Comparison of ENCODE assay signal across 8 cellular contexts in genomic region chr1:53196485-53197271, GRCh38. TPM values are rescaled to one million over a fixed set of nuclear protein-coding genes. Genes with fewer than 3 reads are reported as not detected.
DNase-seq lines count a peak whose midpoint lies in the region; ATAC-seq, FAIRE-seq and TF ChIP-seq lines count a peak whose summit lies in the region.

TSS of gene CPT2 (plus strand) at chr1:53196824. CDS start at chr1:53196944, 120 bp downstream.

- peaks cover 13% of the 10 kb centered on the region for H3K4me1 ChIP-seq in IMR-90 (ENCODE audit: control insufficient read depth, insufficient read depth, low read length)
- H3K4me1 ChIP-seq in OCI-LY7 (ENCODE audit: insufficient read depth, low read length, poor library complexity, severe bottlenecking): peaks cover 20% of the 10 kb centered on the region

- H3K27ac Mint-ChIP-seq in endothelial cell (ENCODE audit: unreplicated experiment) (peak within 1 kb of the TSS; percentile 87), mesothelial cell of epicardium (peak within 1 kb of the TSS; percentile 94)

- DNase-seq in D721Med (ENCODE audit: insufficient read length, low spot score) (peak; percentile 92), IMR-90 (peak; percentile 90), OCI-LY7 (ENCODE audit: low spot score) (peak; percentile 95), endothelial cell (ENCODE audit: low spot score) (peak; percentile 83), mesothelial cell of epicardium (ENCODE audit: low spot score in 2 of 2, unreplicated experiment in 2 of 2) (peak; percentile 86)
- peak; percentile 94 for DNase-seq in activated CD8-positive, alpha-beta memory T cell treated with anti-CD3 and anti-CD28 coated beads, Interleukin-2, amount 50 U/mL, for 48 hours
- DNase-seq in stimulated activated CD8-positive, alpha-beta memory T cell treated with anti-CD3 and anti-CD28 coated beads, Interleukin-15, amount 100 ng/mL, for 4 hours (ENCODE audit: low read depth in 2 of 2): peak; percentile 76 to 80

- H3K4ac ChIP-seq in IMR-90 (ENCODE audit: low read depth, low read length): peak within 1 kb of the TSS; percentile 85

- peaks cover 6% of the 10 kb centered on the region for H3K36me3 Mint-ChIP-seq in endothelial cell (ENCODE audit: low read depth, unreplicated experiment)
- H3K36me3 Mint-ChIP-seq in mesothelial cell of epicardium: peaks cover 4% of the 10 kb centered on the region

- H4K91ac ChIP-seq in IMR-90 (ENCODE audit: insufficient read depth, low read depth, low read length): peak within 1 kb of the TSS; percentile 67

- peak within 1 kb of the TSS; percentile 92 for H3K4me3 Mint-ChIP-seq in endothelial cell (ENCODE audit: unreplicated experiment)
- H3K4me3 Mint-ChIP-seq in mesothelial cell of epicardium: peak within 1 kb of the TSS; percentile 83

- intact Hi-C loops in IMR-90 (cut with micrococcal nuclease) (loop anchor here (5.0 kb wide), 2 partner anchors 134 to 369 kb away; partner anchors contain the start of gene PODN), OCI-LY7 (cut with micrococcal nuclease; ENCODE audit: unreplicated experiment) (loop anchor here (5.0 kb wide), 1 partner anchor 499 kb away; the partner anchor contains the start of gene COA7)

- H4K8ac ChIP-seq in IMR-90 (ENCODE audit: low read depth in 2 of 2, low read length in 2 of 2): peak within 1 kb of the TSS; percentile 84 to 86

- peak within 1 kb of the TSS; percentile 59 for H4K5ac ChIP-seq in IMR-90 (ENCODE audit: low read depth, low read length)

- H3K27me3 Mint-ChIP-seq in endothelial cell (ENCODE audit: unreplicated experiment) (peaks cover 12% of the 10 kb centered on the region), mesothelial cell of epicardium (ENCODE audit: low read depth) (no peaks in the 10 kb centered on the region)

- peaks cover 25 to 33% of the 10 kb centered on the region in 2 experiments for H3K79me1 ChIP-seq in IMR-90 (ENCODE audit: low read depth in 1 of 2, low read length in 2 of 2)

- H2BK20ac ChIP-seq in IMR-90 (ENCODE audit: low read depth, low read length): peak within 1 kb of the TSS; percentile 18; the same call in 1 of the 2 replicates

- H2AFZ ChIP-seq in IMR-90 (replicated peaks; ENCODE audit: low read length, poor library complexity) (peak within 1 kb of the TSS; percentile 83), OCI-LY7 (ENCODE audit: low read length) (peak within 1 kb of the TSS; percentile 86; the same call in 1 of the 2 replicates)

- peak within 1 kb of the TSS; percentile 68 for H3K4me3 ChIP-seq in IMR-90 (ENCODE audit: insufficient read depth, low read depth, low read length)
- H3K4me3 ChIP-seq in OCI-LY7 (ENCODE audit: low read depth, low read length, poor library complexity, severe bottlenecking): peak within 1 kb of the TSS; percentile 78

- peak; percentile 98 for ATAC-seq in GM21526 (IDR thresholded peaks at IDR 0.05; ENCODE audit: low FRiP score, unreplicated experiment)
- peak; percentile 98 for ATAC-seq in IMR-90 (ENCODE audit: low read depth)

- peak within 1 kb of the TSS; percentile 33; the same call in 1 of the 3 replicates for H2BK15ac ChIP-seq in IMR-90 (ENCODE audit: low read depth, low read length)

- H3K9ac ChIP-seq in IMR-90 (ENCODE audit: low read depth, low read length): peak within 1 kb of the TSS; percentile 90

- H3K9me3 ChIP-seq in IMR-90 (ENCODE audit: control insufficient read depth, insufficient read depth, low read length) (no peaks in the 10 kb centered on the region), OCI-LY7 (ENCODE audit: low read length) (no peaks in the 10 kb centered on the region)

- BruUV-seq in IMR-90 (replicated peaks; lab: Mats Ljungman, UMichigan): TSS peak; percentile 75
- no TSS peak for BruUV-seq in OCI-LY7 (replicated peaks; lab: Mats Ljungman, UMichigan)

- H3K4me2 ChIP-seq in IMR-90 (ENCODE audit: low read depth, low read length): peak within 1 kb of the TSS; percentile 90
- H3K4me2 ChIP-seq in OCI-LY7 (ENCODE audit: low read length): peak within 1 kb of the TSS; percentile 94

- peaks cover 16% of the 10 kb centered on the region; the same call in 1 of the 2 replicates for H3K79me2 ChIP-seq in OCI-LY7 (ENCODE audit: insufficient read depth, low read depth, low read length)

- in situ Hi-C loops in IMR-90 (cut with MboI; ENCODE audit: low sequenced_read_pairs): no loop called here

- H3K18ac ChIP-seq in IMR-90 (ENCODE audit: low read depth, low read length): peak within 1 kb of the TSS; percentile 39; the same call in 1 of the 2 replicates

- peak within 1 kb of the TSS; percentile 77 for H2AK5ac ChIP-seq in IMR-90 (ENCODE audit: low read depth, low read length)

- FAIRE-seq in D721Med (lab: Jason Lieb, UNC): no peak

- no peaks in the 10 kb centered on the region for H4K20me1 ChIP-seq in IMR-90 (ENCODE audit: insufficient read depth, low read length)
- no peaks in the 10 kb centered on the region for H4K20me1 ChIP-seq in OCI-LY7 (ENCODE audit: insufficient read depth, low read length)

- CTCF ChIA-PET in IMR-90 (lab: Yijun Ruan, JAX) (no interaction called here), OCI-LY7 (lab: Charles Lee; ENCODE audit: unreplicated experiment) (no interaction called here)

- H2BK5ac ChIP-seq in IMR-90 (ENCODE audit: low read depth, low read length, poor library complexity, severe bottlenecking): peak within 1 kb of the TSS; percentile 67

- TF ChIP-seq CTCF in D721Med (IDR thresholded peaks at IDR 0.05; ENCODE audit: insufficient read depth, missing control alignments) (no peak), IMR-90 (conservative IDR thresholded peaks at IDR 0.05; ENCODE audit: low read depth, low read length) (peak; percentile 18; the same call in 1 of the 2 replicates), OCI-LY7 (conservative IDR thresholded peaks at IDR 0.05; ENCODE audit: low read length) (no peak), endothelial cell (IDR thresholded peaks at IDR 0.05; ENCODE audit: unreplicated experiment) (no peak), mesothelial cell of epicardium (IDR thresholded peaks at IDR 0.05; ENCODE audit: unreplicated experiment) (no peak)

- H3K27ac ChIP-seq in IMR-90 (ENCODE audit: insufficient read depth, low read length) (peak within 1 kb of the TSS; percentile 83), OCI-LY7 (ENCODE audit: low read depth, low read length, poor library complexity, severe bottlenecking) (peak within 1 kb of the TSS; percentile 56)

- POLR2A ChIA-PET in IMR-90 (lab: Charles Lee; ENCODE audit: unreplicated experiment) (interaction anchor here (0.6 to 1.0 kb wide), 4 partner anchors 15 to 52 kb away, joined by 3 to 5 read pairs (median 4); no protein-coding TSS in a partner anchor), OCI-LY7 (lab: Charles Lee) (interaction anchor here (1.1 to 1.3 kb wide), 2 partner anchors 10 to 23 kb away, joined by 3 to 6 read pairs; no protein-coding TSS in a partner anchor)

- peak within 1 kb of the TSS; percentile 83 for H3K56ac ChIP-seq in IMR-90 (ENCODE audit: extremely low read depth, insufficient read depth, low read length)

- TF ChIP-seq RAD21 in IMR-90 (IDR thresholded peaks at IDR 0.05; ENCODE audit: low read length): no peak

- H3K9me2 ChIP-seq in OCI-LY7 (ENCODE audit: insufficient read depth, low read length): no peaks in the 10 kb centered on the region

- H2BK120ac ChIP-seq in IMR-90 (ENCODE audit: low read depth, low read length): peak within 1 kb of the TSS; percentile 47

- peaks cover 14% of the 10 kb centered on the region for H3K9me1 ChIP-seq in IMR-90 (ENCODE audit: insufficient read depth, low read length)

- H2AK9ac ChIP-seq in IMR-90 (replicated peaks; ENCODE audit: low read depth, low read length, poor library complexity): peak within 1 kb of the TSS; percentile 59

- TF ChIP-seq POLR2A in IMR-90 (IDR thresholded peaks at IDR 0.05; ENCODE audit: low read depth, low read length): peak; percentile 91

- peak within 1 kb of the TSS; percentile 93 for H3K14ac ChIP-seq in IMR-90 (replicated peaks; ENCODE audit: low read depth, low read length)

- peak within 1 kb of the TSS; percentile 95 for H3K23ac ChIP-seq in IMR-90 (ENCODE audit: low read depth, low read length)

- H3K27me3 ChIP-seq in IMR-90 (ENCODE audit: control insufficient read depth, insufficient read depth, low read length): no peaks in the 10 kb centered on the region

- 1% methylated on average over 27 of the region's 57 CpGs; no CpG with 5 or more reads in 1 of the 2 experiments for WGBS in IMR-90 (ENCODE audit: extremely low coverage in 2 of 2, insufficient read length in 1 of 2), 2 experiments

- H3K9me3 Mint-ChIP-seq in endothelial cell (ENCODE audit: unreplicated experiment): no peaks in the 10 kb centered on the region
- no peaks in the 10 kb centered on the region for H3K9me3 Mint-ChIP-seq in mesothelial cell of epicardium

- H3K36me3 ChIP-seq in IMR-90 (ENCODE audit: control insufficient read depth, insufficient read depth, low read length) (peaks cover 10% of the 10 kb centered on the region), OCI-LY7 (ENCODE audit: insufficient read depth, low read length) (peaks cover 12% of the 10 kb centered on the region)

- dilution Hi-C loops in IMR-90 (cut with HindIII; ENCODE audit: low sequenced_read_pairs, unreplicated experiment): no loop called here

- H3K4me1 Mint-ChIP-seq in endothelial cell (ENCODE audit: unreplicated experiment): peaks cover 23% of the 10 kb centered on the region
- H3K4me1 Mint-ChIP-seq in mesothelial cell of epicardium: peaks cover 23% of the 10 kb centered on the region

TF ChIP-seq in IMR-90, 13 proteins besides CTCF, POLR2A, EP300 and RAD21 (continues in another document):
- TF ChIP-seq RFX5 (IDR thresholded peaks at IDR 0.05; ENCODE audit: low read depth, low read length): no peak
- no peak for TF ChIP-seq BHLHE40 (IDR thresholded peaks at IDR 0.05; ENCODE audit: low read depth, low read length)
- TF ChIP-seq FOS (IDR thresholded peaks at IDR 0.05; ENCODE audit: low read depth, low read length): no peak
- TF ChIP-seq SMC3 (IDR thresholded peaks at IDR 0.05; ENCODE audit: low read depth, low read length): no peak; the same call in none of the 2 replicates
- no peak for TF ChIP-seq USF2 (IDR thresholded peaks at IDR 0.05; ENCODE audit: low read depth, low read length)
- TF ChIP-seq RCOR1 (IDR thresholded peaks at IDR 0.05; ENCODE audit: insufficient replicate concordance, low read length): no peak

RNA-seq across cellular contexts. Expression of gene CPT2, which starts in this region (rescaled TPM):
- total RNA-seq in IMR-90 (2012; rRNA removed) (14.2 and 16.0 TPM in 2 replicates), OCI-LY7 (2022) (24.7 and 26.6 TPM in 2 replicates), endothelial cell (ENCODE audit: unreplicated experiment) (17.6 TPM), mesothelial cell of epicardium (15.1 to 16.6 TPM (median 15.5 TPM) in 3 replicates)
- 13.6 and 15.8 TPM in 2 replicates for polyA plus RNA-seq in IMR-90 (2012; rRNA removed)
- 7.7 and 11.3 TPM in 2 replicates for polyA plus RNA-seq in IMR-90 (2012; cell fraction: cytosol; rRNA removed)
- polyA plus RNA-seq in IMR-90 (2012; cell fraction: nucleus; rRNA removed; ENCODE audit: low replicate concordance): 5.3 and 8.3 TPM in 2 replicates
- total RNA-seq in OCI-LY7 (2014; rRNA removed; shearing (Covaris generic)): 14.3 and 19.9 TPM in 2 replicates

Comparison
In these comparisons a context has a peak if more than half of its experiments do, and no peak if none do; other contexts are left out.
1. Peak in every context shown above with its lines: DNase-seq, ATAC-seq, H3K4me3 ChIP-seq and H3K27ac ChIP-seq.